Comparison of ENCODE assay signal across 1 cellular context in the genomic region with DNA sequence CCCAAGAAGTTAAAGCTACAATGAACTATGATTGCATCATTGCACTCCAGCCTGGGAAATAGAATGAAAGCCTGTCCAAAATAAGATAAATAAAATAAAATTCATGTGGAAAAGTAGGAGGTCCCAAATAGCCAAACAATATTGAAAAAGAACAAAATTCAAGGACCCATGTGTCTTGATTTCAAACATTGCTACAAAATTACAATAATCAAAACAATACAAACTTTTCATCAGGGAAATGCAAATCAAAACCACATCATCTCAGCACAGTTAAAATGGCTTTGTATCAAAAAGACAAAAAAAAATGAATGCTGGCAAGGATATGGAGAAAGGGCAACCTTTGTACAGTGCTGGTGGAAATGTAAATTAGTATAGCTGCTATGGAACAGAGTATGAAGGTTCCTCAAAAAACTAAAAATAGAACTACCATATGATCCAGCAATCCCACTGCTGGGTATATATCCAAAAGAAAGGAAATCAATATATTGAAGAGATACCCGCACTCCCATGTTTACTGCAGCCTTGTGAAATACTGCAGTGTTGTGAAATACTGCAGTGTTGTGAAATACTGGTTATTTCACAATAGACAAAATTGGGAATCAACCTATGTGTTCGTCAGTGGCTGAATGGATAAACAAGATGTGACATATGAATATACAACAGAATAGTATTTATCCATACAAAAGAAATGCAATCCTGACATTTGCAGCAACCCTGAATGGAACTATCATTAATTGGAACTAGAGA.
TF ChIP-seq lines count a peak whose summit lies in the region.

No MANE protein-coding gene starts in this region.

TF ChIP-seq in K562, 482 proteins besides CTCF, POLR2A, EP300 and RAD21:
- TF ChIP-seq, protein P1, sequence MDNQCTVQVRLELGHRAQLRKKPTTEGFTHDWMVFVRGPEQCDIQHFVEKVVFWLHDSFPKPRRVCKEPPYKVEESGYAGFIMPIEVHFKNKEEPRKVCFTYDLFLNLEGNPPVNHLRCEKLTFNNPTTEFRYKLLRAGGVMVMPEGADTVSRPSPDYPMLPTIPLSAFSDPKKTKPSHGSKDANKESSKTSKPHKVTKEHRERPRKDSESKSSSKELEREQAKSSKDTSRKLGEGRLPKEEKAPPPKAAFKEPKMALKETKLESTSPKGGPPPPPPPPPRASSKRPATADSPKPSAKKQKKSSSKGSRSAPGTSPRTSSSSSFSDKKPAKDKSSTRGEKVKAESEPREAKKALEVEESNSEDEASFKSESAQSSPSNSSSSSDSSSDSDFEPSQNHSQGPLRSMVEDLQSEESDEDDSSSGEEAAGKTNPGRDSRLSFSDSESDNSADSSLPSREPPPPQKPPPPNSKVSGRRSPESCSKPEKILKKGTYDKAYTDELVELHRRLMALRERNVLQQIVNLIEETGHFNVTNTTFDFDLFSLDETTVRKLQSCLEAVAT (IDR thresholded peaks at IDR 0.05) = no peak
- TF ChIP-seq ZNF175 (CRISPR knock-in tag; IDR thresholded peaks at IDR 0.05; ENCODE audit: low read depth) (no peak), EP400 (IDR thresholded peaks at IDR 0.05) (no peak), BACH1 (tag; IDR thresholded peaks at IDR 0.05) (no peak), SREBF2 (CRISPR knock-in tag; IDR thresholded peaks at IDR 0.05) (no peak), CEBPG (CRISPR knock-in tag; IDR thresholded peaks at IDR 0.05) (no peak), CEBPG (tag; conservative IDR thresholded peaks at IDR 0.05 in 1 of 2, IDR thresholded peaks at IDR 0.05 in 1 of 2) (peak; percentile 69 to 73), ZNF316 (IDR thresholded peaks at IDR 0.05) (no peak), CEBPB (tag; IDR thresholded peaks at IDR 0.05) (peak; percentile 93), CREBBP (IDR thresholded peaks at IDR 0.05; ENCODE audit: low read depth, low read length) (no peak), TRIM24 (IDR thresholded peaks at IDR 0.05) (peak; percentile 56 to 70)
TF ChIP-seq in K562: peak in this region for 3.
